ENCODE assay signal across 8 cellular contexts in the genomic region with DNA sequence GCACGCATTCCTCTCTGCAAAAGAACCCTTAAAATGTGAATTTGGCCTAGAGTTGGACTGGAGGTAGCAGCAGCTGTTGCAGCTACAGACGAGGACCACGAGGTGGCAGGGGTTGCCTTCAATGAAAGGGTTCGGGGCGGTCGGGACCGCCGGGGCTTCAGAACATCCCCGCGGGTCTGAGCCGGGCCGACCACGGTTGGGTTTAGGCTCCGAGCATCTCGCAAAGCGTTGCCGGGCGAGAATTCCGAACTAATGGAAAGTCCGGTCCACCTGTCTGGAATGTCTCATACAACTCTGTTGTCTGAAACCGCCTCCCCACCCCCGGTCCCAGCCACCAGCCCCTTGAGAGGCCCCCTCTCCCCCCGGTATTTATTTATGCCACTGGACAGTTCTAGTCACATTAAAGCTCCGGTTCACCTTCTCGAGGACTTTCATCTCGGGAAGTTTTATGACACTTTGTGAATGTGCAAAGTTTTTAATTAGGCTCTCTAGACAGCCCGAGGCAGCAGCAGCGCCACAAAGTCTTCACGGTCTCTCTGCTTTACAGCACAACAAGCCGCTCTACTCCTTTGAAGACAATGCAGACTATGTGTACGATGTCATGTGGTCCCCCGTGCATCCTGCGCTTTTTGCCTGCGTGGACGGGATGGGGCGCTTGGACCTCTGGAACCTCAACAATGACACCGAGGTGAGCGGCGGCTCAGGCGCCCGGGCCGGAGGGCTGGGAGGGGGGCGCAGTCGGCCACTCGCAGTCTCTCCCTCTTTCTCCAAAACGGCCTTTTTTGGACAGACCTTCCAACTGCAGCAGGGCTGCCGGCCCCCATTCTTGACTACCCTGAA.
DNase-seq lines count a peak whose midpoint lies in the region; ATAC-seq, FAIRE-seq and TF ChIP-seq lines count a peak whose summit lies in the region.

No MANE protein-coding gene starts in this region.

- in situ Hi-C loops in IMR-90 (cut with MboI; ENCODE audit: low sequenced_read_pairs), result loop anchor here (10.0 kb wide), 1 partner anchor 949 kb away; the partner anchor contains the start of gene DLX5

- no peak overlapping the region for H2BK20ac ChIP-seq in IMR-90 (ENCODE audit: low read depth, low read length)

- POLR2A ChIA-PET in IMR-90 (lab: Charles Lee; ENCODE audit: unreplicated experiment), result interaction anchor here (0.7 kb wide), 1 partner anchor 1122 kb away, joined by 3 read pairs; no protein-coding TSS in a partner anchor
- POLR2A ChIA-PET in naive thymus-derived CD8-positive, alpha-beta T cell (lab: Charles Lee), result no interaction called here

- H3K23ac ChIP-seq in IMR-90 (ENCODE audit: low read depth, low read length), result no peak overlapping the region

- TF ChIP-seq CTCF in D721Med (IDR thresholded peaks at IDR 0.05; ENCODE audit: insufficient read depth, missing control alignments) (peak; percentile 92), IMR-90 (conservative IDR thresholded peaks at IDR 0.05; ENCODE audit: low read depth, low read length) (peak; percentile 83)

- no peak overlapping the region for H4K8ac ChIP-seq in IMR-90 (ENCODE audit: low read depth in 2 of 2, low read length in 2 of 2)

- no peaks in the 10 kb centered on the region for H3K9me3 ChIP-seq in IMR-90 (ENCODE audit: control insufficient read depth, insufficient read depth, low read length)
- no peaks in the 10 kb centered on the region for H3K9me3 ChIP-seq in subcutaneous abdominal adipose tissue (ENCODE audit: control insufficient read depth in 5 of 5, low read length in 5 of 5)

- H2BK120ac ChIP-seq in IMR-90 (ENCODE audit: low read depth, low read length), result no peak overlapping the region

- intact Hi-C loops in IMR-90 (cut with micrococcal nuclease), result loop anchor here (1.0 to 10.0 kb wide), 6 partner anchors 159 to 990 kb away; partner anchors contain the start of gene SEM1
- intact Hi-C loops in activated T-helper 1 cell treated with anti-CD3 and anti-CD28 coated beads, Interleukin-12 subunit alpha, Interleukin-12 subunit beta, Interleukin-2, Interleukin-4 antibody, amounts not matched to agents 30 ng/mL and 10 ng/mL and 1 ng/mL, durations not matched to agents 14 hours and 24 hours and 36 hours (cut with micrococcal nuclease), result loop anchor here (1.0 to 10.0 kb wide), 5 partner anchors 158 to 952 kb away; no protein-coding TSS in a partner anchor

- no peaks in the 10 kb centered on the region for H3K36me3 ChIP-seq in IMR-90 (ENCODE audit: control insufficient read depth, insufficient read depth, low read length)
- no peaks in the 10 kb centered on the region for H3K36me3 ChIP-seq in subcutaneous abdominal adipose tissue (ENCODE audit: control insufficient read depth in 5 of 5, insufficient read depth in 5 of 5, low read length in 5 of 5)

- H3K4ac ChIP-seq in IMR-90 (ENCODE audit: low read depth, low read length), result no peak overlapping the region

- peaks cover 53% of the 10 kb centered on the region for H3K27me3 Mint-ChIP-seq in activated T-helper 1 cell treated with anti-CD3 and anti-CD28 coated beads, Interleukin-12 subunit alpha, Interleukin-12 subunit beta, Interleukin-2, Interleukin-4 antibody, amounts not matched to agents 30 ng/mL and 10 ng/mL and 1 ng/mL, durations not matched to agents 14 hours and 24 hours and 36 hours (ENCODE audit: insufficient read depth)
- H3K27me3 Mint-ChIP-seq in naive thymus-derived CD8-positive, alpha-beta T cell, result peaks cover 16 to 72% (median 30%) of the 10 kb centered on the region in 5 donors

- peak overlapping the region; percentile 85 for H2AFZ ChIP-seq in IMR-90 (replicated peaks; ENCODE audit: low read length, poor library complexity)

- H3K4me1 Mint-ChIP-seq in activated T-helper 1 cell treated with anti-CD3 and anti-CD28 coated beads, Interleukin-12 subunit alpha, Interleukin-12 subunit beta, Interleukin-2, Interleukin-4 antibody, amounts not matched to agents 30 ng/mL and 10 ng/mL and 1 ng/mL, durations not matched to agents 14 hours and 24 hours and 36 hours (ENCODE audit: low read depth), result peaks cover 9% of the 10 kb centered on the region
- H3K4me1 Mint-ChIP-seq in naive thymus-derived CD8-positive, alpha-beta T cell, result peaks cover 2 to 11% (median 7%) of the 10 kb centered on the region in 4 donors

- 0 out of 2 replicates have a peak, but pooled peaks have one; percentile 27 for TF ChIP-seq POLR2A in IMR-90 (IDR thresholded peaks at IDR 0.05; ENCODE audit: low read depth, low read length)

- peak overlapping the region; percentile 96 for H3K4me2 ChIP-seq in IMR-90 (ENCODE audit: low read depth, low read length)

- no peaks in the 10 kb centered on the region for H3K9me3 Mint-ChIP-seq in activated T-helper 1 cell treated with anti-CD3 and anti-CD28 coated beads, Interleukin-12 subunit alpha, Interleukin-12 subunit beta, Interleukin-2, Interleukin-4 antibody, amounts not matched to agents 30 ng/mL and 10 ng/mL and 1 ng/mL, durations not matched to agents 14 hours and 24 hours and 36 hours
- no peaks in the 10 kb centered on the region for H3K9me3 Mint-ChIP-seq in naive thymus-derived CD8-positive, alpha-beta T cell

- WGBS in IMR-90 (ENCODE audit: extremely low coverage in 2 of 2, insufficient read length in 1 of 2), 2 experiments, result 1% methylated on average over 20 of the region's 47 CpGs; no CpG with 5 or more reads in 1 of the 2 experiments

- no peak overlapping the region for H3K9ac ChIP-seq in IMR-90 (ENCODE audit: low read depth, low read length)
- H3K9ac ChIP-seq in subcutaneous abdominal adipose tissue (ENCODE audit: low read length in 5 of 5), result peak overlapping the region in 1 of 5 donors; percentile 3

- H3K18ac ChIP-seq in IMR-90 (ENCODE audit: low read depth, low read length), result no peak overlapping the region

- H3K36me3 Mint-ChIP-seq in activated T-helper 1 cell treated with anti-CD3 and anti-CD28 coated beads, Interleukin-12 subunit alpha, Interleukin-12 subunit beta, Interleukin-2, Interleukin-4 antibody, amounts not matched to agents 30 ng/mL and 10 ng/mL and 1 ng/mL, durations not matched to agents 14 hours and 24 hours and 36 hours (ENCODE audit: low read depth), result no peaks in the 10 kb centered on the region
- no peaks in the 10 kb centered on the region for H3K36me3 Mint-ChIP-seq in naive thymus-derived CD8-positive, alpha-beta T cell

- H3K4me1 ChIP-seq in IMR-90 (ENCODE audit: control insufficient read depth, insufficient read depth, low read length), result 0 out of 2 replicates have a peak, but pooled peaks cover 2% of the 10 kb centered on the region
- peaks cover 0 to 11% (median 10%) of the 10 kb centered on the region in 5 donors for H3K4me1 ChIP-seq in subcutaneous abdominal adipose tissue (ENCODE audit: control insufficient read depth in 5 of 5, insufficient read depth in 5 of 5, low read length in 5 of 5)

- no peaks in the 10 kb centered on the region for H3K9me1 ChIP-seq in IMR-90 (ENCODE audit: insufficient read depth, low read length)

- no peak overlapping the region for H3K14ac ChIP-seq in IMR-90 (replicated peaks; ENCODE audit: low read depth, low read length)

- H3K27ac ChIP-seq in IMR-90 (ENCODE audit: insufficient read depth, low read length), result no peak overlapping the region
- no peak overlapping the region for H3K27ac ChIP-seq in subcutaneous abdominal adipose tissue (ENCODE audit: low read depth, low read length)

- peak; percentile 38 for FAIRE-seq in D721Med (lab: Jason Lieb, UNC)

- H4K5ac ChIP-seq in IMR-90 (ENCODE audit: low read depth, low read length), result no peak overlapping the region

- no peak overlapping the region for H2AK9ac ChIP-seq in IMR-90 (replicated peaks; ENCODE audit: low read depth, low read length, poor library complexity)

- H2BK5ac ChIP-seq in IMR-90 (ENCODE audit: low read depth, low read length, poor library complexity, severe bottlenecking), result no peak overlapping the region

- dilution Hi-C loops in IMR-90 (cut with HindIII; ENCODE audit: low sequenced_read_pairs, unreplicated experiment), result no loop called here

- no peak overlapping the region for H3K56ac ChIP-seq in IMR-90 (ENCODE audit: extremely low read depth, insufficient read depth, low read length)

- no peak overlapping the region for H4K91ac ChIP-seq in IMR-90 (ENCODE audit: insufficient read depth, low read depth, low read length)

- H2AK5ac ChIP-seq in IMR-90 (ENCODE audit: low read depth, low read length), result no peak overlapping the region

- no peak overlapping the region for H3K27ac Mint-ChIP-seq in activated T-helper 1 cell treated with anti-CD3 and anti-CD28 coated beads, Interleukin-12 subunit alpha, Interleukin-12 subunit beta, Interleukin-2, Interleukin-4 antibody, amounts not matched to agents 30 ng/mL and 10 ng/mL and 1 ng/mL, durations not matched to agents 14 hours and 24 hours and 36 hours
- H3K27ac Mint-ChIP-seq in naive thymus-derived CD8-positive, alpha-beta T cell, result peak overlapping the region in 1 of 10 donors; percentile 24

- no TSS peak for BruUV-seq in IMR-90 (replicated peaks; lab: Mats Ljungman, UMichigan)

- no peak overlapping the region for H2BK15ac ChIP-seq in IMR-90 (ENCODE audit: low read depth, low read length)

- H3K4me3 Mint-ChIP-seq in activated T-helper 1 cell treated with anti-CD3 and anti-CD28 coated beads, Interleukin-12 subunit alpha, Interleukin-12 subunit beta, Interleukin-2, Interleukin-4 antibody, amounts not matched to agents 30 ng/mL and 10 ng/mL and 1 ng/mL, durations not matched to agents 14 hours and 24 hours and 36 hours, result peak overlapping the region; percentile 80
- peak overlapping the region; percentile 81 to 93 (median 88) for H3K4me3 Mint-ChIP-seq in naive thymus-derived CD8-positive, alpha-beta T cell

- DNase-seq in D721Med (ENCODE audit: insufficient read length, low spot score), result peak; percentile 32
- peak; percentile 56 for DNase-seq in IMR-90
- DNase-seq in OCI-M1 (lab: John Stamatoyannopoulos, UW), result peak; percentile 87
- peak; percentile 14 for DNase-seq in activated T-helper 1 cell treated with anti-CD3 and anti-CD28 coated beads, Interleukin-12 subunit alpha, Interleukin-12 subunit beta, Interleukin-2, Interleukin-4 antibody, amounts not matched to agents 30 ng/mL and 10 ng/mL and 1 ng/mL, durations not matched to agents 14 hours and 24 hours and 36 hours (ENCODE audit: low spot score)
- peak; percentile 74 for DNase-seq in fibroblast of peridontal ligament (ENCODE audit: extremely low read depth)
- DNase-seq in naive thymus-derived CD8-positive, alpha-beta T cell, result peak; percentile 12 to 71 (median 43)

- no peaks in the 10 kb centered on the region for H3K79me1 ChIP-seq in IMR-90 (ENCODE audit: low read depth in 1 of 2, low read length in 2 of 2)

- CTCF ChIA-PET in IMR-90 (lab: Yijun Ruan, JAX), result interaction anchor here (0.5 to 3.2 kb wide), 8 partner anchors 13 to 1046 kb away, joined by 3 to 20 read pairs (median 3); no protein-coding TSS in a partner anchor

- TF ChIP-seq RAD21 in IMR-90 (IDR thresholded peaks at IDR 0.05; ENCODE audit: low read length), result peak; percentile 86

- ATAC-seq in GM21447 (IDR thresholded peaks at IDR 0.05; ENCODE audit: unreplicated experiment) (peak; percentile 86), IMR-90 (ENCODE audit: low read depth) (peak; percentile 99)
- peak; percentile 86 to 90 for ATAC-seq in naive thymus-derived CD8-positive, alpha-beta T cell

- H4K20me1 ChIP-seq in IMR-90 (ENCODE audit: insufficient read depth, low read length), result no peaks in the 10 kb centered on the region

- H3K4me3 ChIP-seq in IMR-90 (ENCODE audit: insufficient read depth, low read depth, low read length) (peak overlapping the region; percentile 58), subcutaneous abdominal adipose tissue (ENCODE audit: low read depth in 1 of 5, low read length in 5 of 5) (peak overlapping the region; percentile 57 to 78 (median 68))

- H3K27me3 ChIP-seq in IMR-90 (ENCODE audit: control insufficient read depth, insufficient read depth, low read length), result peaks cover 10% of the 10 kb centered on the region
- H3K27me3 ChIP-seq in subcutaneous abdominal adipose tissue (ENCODE audit: control insufficient read depth in 5 of 5, insufficient read depth in 4 of 5, low read length in 5 of 5), result peaks cover 0 to 13% (median 7%) of the 10 kb centered on the region in 5 donors

Comparison
In these comparisons a context has a peak if more than half of its experiments do, and no peak if none do; other contexts are left out.
1. DNase-seq: peak in every context shown above with its lines; median percentile 87 in OCI-M1; 74 in fibroblast of peridontal ligament; 56 in IMR-90; 43 in naive thymus-derived CD8-positive, alpha-beta T cell; 32 in D721Med; 14 in activated T-helper 1 cell treated with anti-CD3 and anti-CD28 coated beads, Interleukin-12 subunit alpha, Interleukin-12 subunit beta, Interleukin-2, Interleukin-4 antibody, amounts not matched to agents 30 ng/mL and 10 ng/mL and 1 ng/mL, durations not matched to agents 14 hours and 24 hours and 36 hours.